ENCODE assay signal across 7 cellular contexts in genomic region chr1:111294390-111294789, GRCh38. TPM values are rescaled to one million over a fixed set of nuclear protein-coding genes. Genes with fewer than 3 reads are reported as not detected.
"Had no signal": no experiment of that assay in that cellular context is flagged by ENCODE, and none has a peak within 500 bp of the region (broad histone marks: within the 10 kb centered on the region; RNA-seq: fewer than 3 reads in every experiment).

No MANE protein-coding gene starts in this region.

- FAIRE-seq: G401.6, GM12878, GM12892, GM18507, GM19239 had no signal

- DNase-seq: GDM1, GF-D8 had no signal

- H3K4me3 ChIP-seq: GM12878 had no signal

- ATAC-seq: GM12878 had no signal

RNA-seq across cellular contexts. Expression of gene CHIA, which starts 3.7 kb away (rescaled TPM):
- total RNA-seq: GM12878 had no signal
